20 cellular contexts compared by ENCODE assay signal in the genomic region with DNA sequence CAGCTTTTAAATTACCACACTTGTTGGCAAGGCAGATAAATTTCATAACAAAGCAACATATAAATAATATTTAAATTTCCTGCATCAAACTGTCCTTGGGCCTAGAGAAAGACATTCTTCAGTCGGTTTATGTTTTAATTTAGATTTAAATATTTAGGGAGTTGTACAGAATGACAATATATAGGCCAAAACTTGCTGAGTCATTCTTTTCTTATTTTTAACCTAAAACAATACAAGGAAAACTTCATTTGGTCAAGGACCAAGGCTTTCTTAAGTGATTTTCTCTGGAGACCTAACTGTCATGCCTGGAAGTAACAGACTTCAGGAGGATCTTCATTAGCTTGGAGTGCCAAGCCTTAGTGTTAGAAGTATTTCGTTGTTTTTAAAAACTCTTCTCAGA. TPM values are rescaled to one million over a fixed set of nuclear protein-coding genes. Genes with fewer than 3 reads are reported as not detected.
DNase-seq lines count a peak whose midpoint lies in the region; ATAC-seq, FAIRE-seq and TF ChIP-seq lines count a peak whose summit lies in the region.
"Had no signal": no experiment of that assay in that cellular context is flagged by ENCODE, and none has a peak within 500 bp of the region (broad histone marks: within the 10 kb centered on the region; RNA-seq: fewer than 3 reads in every experiment).

No MANE protein-coding gene starts in this region.

- H3K9me2 ChIP-seq in GM23248 (ENCODE audit: insufficient read depth), result no peaks in the 10 kb centered on the region; the same call in 1 of the 2 replicates

- peaks cover 12% of the 10 kb centered on the region; the same call in 1 of the 2 replicates for H3K4me1 ChIP-seq in GM23248 (ENCODE audit: insufficient read depth)
- no peaks in the 10 kb centered on the region for H3K4me1 ChIP-seq in endothelial cell of umbilical vein (ENCODE audit: control insufficient read depth, extremely low read depth, insufficient read depth, low read length)
- peaks cover 6% of the 10 kb centered on the region for H3K4me1 ChIP-seq in smooth muscle cell (ENCODE audit: low read depth)
- no peaks in the 10 kb centered on the region for H3K4me1 ChIP-seq in uterus
- H3K4me1 ChIP-seq: SJCRH30 had no signal

- no peak for ATAC-seq in HG03108 (IDR thresholded peaks at IDR 0.05; ENCODE audit: unreplicated experiment)
- ATAC-seq: T-cell had no signal

- no peak for DNase-seq in GM23248
- DNase-seq in OCI-M1 (lab: John Stamatoyannopoulos, UW), result peak; percentile 24
- peak; percentile 29 for DNase-seq in endothelial cell of umbilical vein (ENCODE audit: low read depth, low spot score)
- DNase-seq in smooth muscle cell (lab: John Stamatoyannopoulos, UW; ENCODE audit: unreplicated experiment), result no peak
- no peak for DNase-seq in foreskin fibroblast
- DNase-seq in uterus, result no peak
- DNase-seq: CD4-positive, CD25-positive, alpha-beta regulatory T cell; MM.1S; NCI-H1105; NCI-H146; NCI-H2029 treated with DMSO at 0.1 percent for 48 hours; NCI-H345; NCI-H524; NCI-H774; NK-92 treated with Interleukin-12 subunit alpha and Interleukin-12 subunit beta, amount 100 ng/mL, for 24 hours; Peyer's patch; SJCRH30; T-cell had no signal

- no peak overlapping the region for H3K4me2 ChIP-seq in GM23248 (ENCODE audit: unreplicated experiment)
- no peak overlapping the region for H3K4me2 ChIP-seq in endothelial cell of umbilical vein (ENCODE audit: insufficient read depth, low read length)
- peak overlapping the region; percentile 24 for H3K4me2 ChIP-seq in smooth muscle cell

- H3K36me3 ChIP-seq in GM23248 (ENCODE audit: low read depth), result no peaks in the 10 kb centered on the region
- H3K36me3 ChIP-seq in endothelial cell of umbilical vein (ENCODE audit: control insufficient read depth in 2 of 2, extremely low read depth in 1 of 2, insufficient read depth in 2 of 2, low read length in 2 of 2), result no peaks in the 10 kb centered on the region
- no peaks in the 10 kb centered on the region for H3K36me3 ChIP-seq in smooth muscle cell (ENCODE audit: low read depth)
- H3K36me3 ChIP-seq in uterus, result no peaks in the 10 kb centered on the region
- H3K36me3 ChIP-seq: HAP-1, Peyer's patch, SJCRH30 had no signal

- peaks cover 8% of the 10 kb centered on the region; the same call in 1 of the 2 replicates for H3F3A ChIP-seq in GM23248 (ENCODE audit: insufficient read depth)
- H3F3A ChIP-seq in smooth muscle cell (ENCODE audit: low read depth), result no peaks in the 10 kb centered on the region

- TF ChIP-seq POLR2A in endothelial cell of umbilical vein (IDR thresholded peaks at IDR 0.05; ENCODE audit: low read depth, low read length), result no peak
- no peak for TF ChIP-seq POLR2A in uterus (IDR thresholded peaks at IDR 0.05)

- H3K79me2 ChIP-seq in GM23248 (ENCODE audit: insufficient read depth) (no peaks in the 10 kb centered on the region), endothelial cell of umbilical vein (ENCODE audit: control insufficient read depth, insufficient read depth, low read length) (no peaks in the 10 kb centered on the region), smooth muscle cell (ENCODE audit: low read depth) (no peaks in the 10 kb centered on the region)

- FAIRE-seq in endothelial cell of umbilical vein (lab: Jason Lieb, UNC), result no peak

- H2AFZ ChIP-seq in GM23248 (0 out of 2 replicates have a peak overlapping the region, but pooled peaks have one; percentile 26), endothelial cell of umbilical vein (ENCODE audit: low read depth, low read length) (no peak overlapping the region), smooth muscle cell (ENCODE audit: low read depth) (no peak overlapping the region)

- no peak overlapping the region for H3K27ac ChIP-seq in GM23248
- H3K27ac ChIP-seq in endothelial cell of umbilical vein (ENCODE audit: insufficient read depth, low read depth, low read length), result no peak overlapping the region
- no peak overlapping the region for H3K27ac ChIP-seq in smooth muscle cell (ENCODE audit: low read depth)
- no peak overlapping the region for H3K27ac ChIP-seq in uterus
- H3K27ac ChIP-seq: Peyer's patch, SJCRH30 had no signal

- intact Hi-C loops in endothelial cell of umbilical vein (cut with micrococcal nuclease) (loop anchor here (5.0 kb wide), 2 partner anchors 301 to 431 kb away; no protein-coding TSS in a partner anchor), uterus (cut with DNase I; ENCODE audit: low total_unique reads) (no loop called here)

- dilution Hi-C loops in endothelial cell of umbilical vein (cut with MboI; ENCODE audit: extremely low pct_ligation_motif_present, low sequenced_read_pairs), result no loop called here

- in situ Hi-C loops in GM23248 (cut with MboI), result no loop called here

- no peak overlapping the region for H3K4me3 ChIP-seq in GM23248
- no peak overlapping the region for H3K4me3 ChIP-seq in endothelial cell of umbilical vein (replicated peaks in 1 of 3; ENCODE audit: insufficient read depth in 1 of 3, low read depth in 1 of 3, low read length in 3 of 3)
- no peak overlapping the region for H3K4me3 ChIP-seq in smooth muscle cell
- no peak overlapping the region for H3K4me3 ChIP-seq in foreskin fibroblast (ENCODE audit: low read depth in 1 of 2, low read length in 2 of 2)
- H3K4me3 ChIP-seq in uterus, result no peak overlapping the region
- H3K4me3 ChIP-seq: HAP-1, Peyer's patch, SJCRH30 had no signal

- no peaks in the 10 kb centered on the region for H3K27me3 ChIP-seq in GM23248 (replicated peaks; ENCODE audit: insufficient read depth)
- H3K27me3 ChIP-seq in endothelial cell of umbilical vein (ENCODE audit: control insufficient read depth in 2 of 2, insufficient read depth in 2 of 2, low read length in 2 of 2), result no peaks in the 10 kb centered on the region
- no peaks in the 10 kb centered on the region for H3K27me3 ChIP-seq in smooth muscle cell (ENCODE audit: low read depth)
- no peaks in the 10 kb centered on the region for H3K27me3 ChIP-seq in uterus
- H3K27me3 ChIP-seq: Peyer's patch had no signal

- no peaks in the 10 kb centered on the region for H3K9me3 ChIP-seq in GM23248 (ENCODE audit: low read depth)
- no peaks in the 10 kb centered on the region for H3K9me3 ChIP-seq in endothelial cell of umbilical vein (replicated peaks; ENCODE audit: control insufficient read depth, insufficient read depth, low read length)
- no peaks in the 10 kb centered on the region for H3K9me3 ChIP-seq in smooth muscle cell (replicated peaks; ENCODE audit: low read depth)
- no peaks in the 10 kb centered on the region for H3K9me3 ChIP-seq in uterus
- H3K9me3 ChIP-seq: HAP-1, Peyer's patch, SJCRH30 had no signal

- POLR2A ChIA-PET in endothelial cell of umbilical vein (lab: Charles Lee), result no interaction called here

- H4K20me1 ChIP-seq in GM23248 (ENCODE audit: insufficient read depth) (no peaks in the 10 kb centered on the region), endothelial cell of umbilical vein (replicated peaks; ENCODE audit: control insufficient read depth, extremely low read depth, insufficient read depth, low read length) (no peaks in the 10 kb centered on the region), smooth muscle cell (ENCODE audit: low read depth) (no peaks in the 10 kb centered on the region)

- no TSS peak for BruUV-seq in endothelial cell of umbilical vein (replicated peaks; lab: Mats Ljungman, UMichigan)

- CTCF ChIA-PET in endothelial cell of umbilical vein (lab: Charles Lee), result interaction anchor here (0.6 to 1.2 kb wide), 4 partner anchors 19 to 143 kb away, joined by 3 read pairs; no protein-coding TSS in a partner anchor

- TF ChIP-seq CTCF in endothelial cell of umbilical vein (IDR thresholded peaks at IDR 0.05; ENCODE audit: extremely low read depth in 1 of 2, insufficient read depth in 1 of 2, low read depth in 1 of 2, low read length in 2 of 2) (no peak), smooth muscle cell (IDR thresholded peaks at IDR 0.05; ENCODE audit: borderline replicate concordance, insufficient read depth, poor library complexity, severe bottlenecking) (no peak), foreskin fibroblast (IDR thresholded peaks at IDR 0.05; ENCODE audit: low read depth, low read length) (no peak), uterus (IDR thresholded peaks at IDR 0.05) (no peak)

- no peak overlapping the region for H3K9ac ChIP-seq in GM23248
- no peak overlapping the region for H3K9ac ChIP-seq in endothelial cell of umbilical vein (replicated peaks; ENCODE audit: extremely low read depth, insufficient read depth, low read length)
- no peak overlapping the region for H3K9ac ChIP-seq in smooth muscle cell (ENCODE audit: low read depth)

- 33 to 39% methylated on average over 2 of the region's 2 CpGs for WGBS in GM23248 (ENCODE audit: low coverage in 1 of 2, low lambda C conversion rate in 2 of 2, missing lambda C conversion rate in 2 of 2), 2 experiments
- 95% methylated on average over 2 of the region's 2 CpGs for WGBS in smooth muscle cell (ENCODE audit: low lambda C conversion rate)

- H3K9me1 ChIP-seq in endothelial cell of umbilical vein (replicated peaks; ENCODE audit: control insufficient read depth, extremely low read depth, insufficient read depth, low read length), result no peaks in the 10 kb centered on the region

TF ChIP-seq in endothelial cell of umbilical vein, 7 proteins besides CTCF, POLR2A, EP300 and RAD21 (continues in another document):
- TF ChIP-seq POLR2AphosphoS5 (IDR thresholded peaks at IDR 0.05; ENCODE audit: insufficient read depth, low read depth, low read length) (no peak), MYC (IDR thresholded peaks at IDR 0.05; ENCODE audit: low read depth, low read length) (no peak), FOS (IDR thresholded peaks at IDR 0.05; ENCODE audit: borderline replicate concordance, insufficient read depth, low read length) (no peak), GATA2 (IDR thresholded peaks at IDR 0.05; ENCODE audit: insufficient read depth, insufficient read length, low read depth, low read length) (no peak)
- TF ChIP-seq, protein P1, sequence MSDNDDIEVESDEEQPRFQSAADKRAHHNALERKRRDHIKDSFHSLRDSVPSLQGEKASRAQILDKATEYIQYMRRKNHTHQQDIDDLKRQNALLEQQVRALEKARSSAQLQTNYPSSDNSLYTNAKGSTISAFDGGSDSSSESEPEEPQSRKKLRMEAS (IDR thresholded peaks at IDR 0.05; ENCODE audit: insufficient read depth, insufficient read length), result no peak

RNA-seq across cellular contexts. Expression of gene MAP10, which starts 5.6 kb away (rescaled TPM):
- 2.3 and 2.5 TPM in 2 replicates for total RNA-seq in GM23248 (2014; rRNA removed; shearing (Covaris generic))
- polyA plus RNA-seq in GM23248 (2016; fragmentation: Nextera tagmentation; extraction: Ambion mirVana) (1.5 and 1.7 TPM in 2 replicates), endothelial cell of umbilical vein (0.86 and 0.88 TPM in 2 replicates), smooth muscle cell (1.5 and 2.6 TPM in 2 replicates)
- total RNA-seq in endothelial cell of umbilical vein (1.9 and 2.0 TPM in 2 replicates), smooth muscle cell (5.6 and 6.7 TPM in 2 replicates), uterus (1 to 10 TPM in 3 of 4 donors, under 1 TPM in 1; 0.59 to 5.0 (median 2.7) TPM)
- polyA plus RNA-seq in endothelial cell of umbilical vein (2011; cell fraction: cytosol; rRNA removed), result 0.88 and 0.96 TPM in 2 replicates
- polyA plus RNA-seq in endothelial cell of umbilical vein (2011; cell fraction: nucleus; rRNA removed), result 0.90 and 0.96 TPM in 2 replicates
- 0.89 and 1.3 TPM in 2 replicates for polyA plus RNA-seq in endothelial cell of umbilical vein (2012)
- polyA minus RNA-seq in endothelial cell of umbilical vein, result 0.85 and 1.9 TPM in 2 replicates
- not detected for polyA minus RNA-seq in endothelial cell of umbilical vein (2011; cell fraction: cytosol; rRNA and poly(A)+ RNA removed)
- 1.5 and 2.9 TPM in 2 replicates for polyA minus RNA-seq in endothelial cell of umbilical vein (2011; cell fraction: nucleus; rRNA and poly(A)+ RNA removed)

Comparison
In these comparisons a context has a peak if more than half of its experiments do, and no peak if none do; other contexts are left out.
1. DNase-seq: peak in OCI-M1 (single experiment) and endothelial cell of umbilical vein (single experiment); none in GM23248 (single experiment), smooth muscle cell (single experiment), foreskin fibroblast (0 of 2) and uterus (0 of 2).